Comparison of ENCODE assay signal across 10 cellular contexts in the genomic region with DNA sequence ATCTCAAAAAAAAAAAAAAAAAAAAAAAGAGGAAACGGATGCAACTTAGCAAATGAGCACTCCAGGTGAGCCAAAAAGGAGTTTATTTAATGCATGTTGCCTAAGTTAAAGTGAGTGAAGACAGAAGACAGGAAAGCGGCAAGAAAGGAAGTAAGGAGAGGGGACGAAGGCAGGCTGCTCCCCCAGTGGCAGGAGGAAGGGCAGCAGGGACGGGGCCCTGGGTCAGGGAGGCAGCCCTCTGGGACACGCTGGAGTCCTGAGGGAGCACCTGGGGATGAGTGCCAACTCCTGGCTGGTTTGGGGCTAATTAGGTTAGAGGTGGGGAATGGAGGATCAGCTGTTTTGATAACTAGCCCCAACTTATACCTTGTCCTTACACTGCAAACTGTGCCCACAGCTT. TPM values are rescaled to one million over a fixed set of nuclear protein-coding genes. Genes with fewer than 3 reads are reported as not detected.
DNase-seq lines count a peak whose midpoint lies in the region; ATAC-seq, FAIRE-seq and TF ChIP-seq lines count a peak whose summit lies in the region.
"Had no signal": no experiment of that assay in that cellular context is flagged by ENCODE, and none has a peak within 500 bp of the region (broad histone marks: within the 10 kb centered on the region; RNA-seq: fewer than 3 reads in every experiment).

No MANE protein-coding gene starts in this region.

- DNase-seq in SKM-1 treated with dmso at 0.1 percent for 144 hours (lab: John Stamatoyannopoulos, UW; ENCODE audit: unreplicated experiment) (peak; percentile 7), SKM-1 (lab: John Stamatoyannopoulos, UW; ENCODE audit: unreplicated experiment) (no peak), NOMO-1 (lab: John Stamatoyannopoulos, UW; ENCODE audit: unreplicated experiment in 2 of 2) (peak; percentile 25 to 27), bronchial epithelial cell (ENCODE audit: low read depth) (no peak), retinal pigment epithelial cell (ENCODE audit: low read depth) (no peak), AG08396 (ENCODE audit: low spot score) (no peak), Peyer's patch (no peak)
- DNase-seq: activated T-cell treated with anti-CD3 and anti-CD28 coated beads, Interleukin-2, amount 50 U/mL, for 72 hours; uterus had no signal

- TF ChIP-seq POLR2A in Peyer's patch (IDR thresholded peaks at IDR 0.05) = no peak

- H3K27me3 ChIP-seq in bronchial epithelial cell (ENCODE audit: control insufficient read depth, insufficient read depth, low read length) (no peaks in the 10 kb centered on the region), Peyer's patch (no peaks in the 10 kb centered on the region)
- H3K27me3 ChIP-seq: uterus had no signal

- TF ChIP-seq CTCF in bronchial epithelial cell (IDR thresholded peaks at IDR 0.05; ENCODE audit: insufficient read depth, low read length, severe bottlenecking) (peak; percentile 2), retinal pigment epithelial cell (conservative IDR thresholded peaks at IDR 0.05; ENCODE audit: low read depth, low read length) (peak; percentile 3), Peyer's patch (IDR thresholded peaks at IDR 0.05) (peak in 1 of 6 experiments; percentile 18)

- no peaks in the 10 kb centered on the region for H3K36me3 ChIP-seq in bronchial epithelial cell (ENCODE audit: control insufficient read depth, insufficient read depth, low read length)
- H3K36me3 ChIP-seq in Peyer's patch = no peaks in the 10 kb centered on the region
- H3K36me3 ChIP-seq: uterus had no signal

- H3K4me3 ChIP-seq in bronchial epithelial cell (ENCODE audit: low read depth, low read length) (no peak overlapping the region), retinal pigment epithelial cell (ENCODE audit: low read length) (no peak overlapping the region), Peyer's patch (no peak overlapping the region)
- H3K4me3 ChIP-seq: uterus had no signal

- no peak for FAIRE-seq in bronchial epithelial cell (lab: Jason Lieb, UNC)

- no peak overlapping the region for H3K27ac ChIP-seq in Peyer's patch
- H3K27ac ChIP-seq: uterus had no signal

- H3K4me1 ChIP-seq in Peyer's patch = peaks cover 0 to 19% (median 0%) of the 10 kb centered on the region in 4 donors
- H3K4me1 ChIP-seq: uterus had no signal

- no peak for ATAC-seq in esophagus mucosa
- ATAC-seq: activated T-cell treated with anti-CD3 and anti-CD28 coated beads, Interleukin-2, amount 50 U/mL, for 72 hours had no signal

- no peaks in the 10 kb centered on the region for H3K9me3 ChIP-seq in Peyer's patch
- H3K9me3 ChIP-seq: uterus had no signal

RNA-seq across cellular contexts. Expression of gene SPTLC2, which starts 37.0 kb away (rescaled TPM):
- total RNA-seq in bronchial epithelial cell (26.8 and 31.9 TPM in 2 replicates), Peyer's patch (10 to 100 TPM; 21.6 to 35.5 (median 29.8) TPM), esophagus mucosa (40.1 TPM)

RNA-seq across cellular contexts. Expression of gene ALKBH1, which starts 54.4 kb away (rescaled TPM):
- total RNA-seq in bronchial epithelial cell (11.6 and 12.4 TPM in 2 replicates), Peyer's patch (10 to 100 TPM; 12.6 to 15.4 (median 14.2) TPM), esophagus mucosa (7.5 TPM)

RNA-seq across cellular contexts. Expression of gene SLIRP, which starts 54.4 kb away (rescaled TPM):
- total RNA-seq in bronchial epithelial cell = 118 and 149 TPM in 2 replicates
- 100 to 1,000 TPM in 2 of 4 donors, 10 to 100 TPM in 2; 40.4 to 162 (median 107) TPM for total RNA-seq in Peyer's patch
- total RNA-seq in esophagus mucosa = 113 TPM

Comparison
In these comparisons a context has a peak if more than half of its experiments do, and no peak if none do; other contexts are left out.
1. DNase-seq: peak in SKM-1 treated with dmso at 0.1 percent for 144 hours (single experiment) and NOMO-1 (2 of 2); none in SKM-1 (single experiment), bronchial epithelial cell (single experiment), retinal pigment epithelial cell (single experiment), AG08396 (single experiment) and Peyer's patch (0 of 3).